ENCODE assay signal across 1 cellular context in genomic region chr17:61413654-61414133, GRCh38.
TF ChIP-seq lines count a peak whose summit lies in the region.

No MANE protein-coding gene starts in this region.

TF ChIP-seq in IMR-90, 13 proteins besides CTCF, POLR2A, EP300 and RAD21:
- no peak for TF ChIP-seq FOS (IDR thresholded peaks at IDR 0.05; ENCODE audit: low read depth, low read length)
- TF ChIP-seq MAFK (IDR thresholded peaks at IDR 0.05; ENCODE audit: low read depth, low read length), result no peak
- no peak for TF ChIP-seq BHLHE40 (IDR thresholded peaks at IDR 0.05; ENCODE audit: low read depth, low read length)
- no peak for TF ChIP-seq NFE2L2 (IDR thresholded peaks at IDR 0.05; ENCODE audit: low read depth, low read length)
- no peak for TF ChIP-seq CEBPB (IDR thresholded peaks at IDR 0.05; ENCODE audit: low read depth, low read length)
- TF ChIP-seq RFX5 (IDR thresholded peaks at IDR 0.05; ENCODE audit: low read depth, low read length), result no peak
